ENCODE assay signal across 10 cellular contexts in the genomic region with DNA sequence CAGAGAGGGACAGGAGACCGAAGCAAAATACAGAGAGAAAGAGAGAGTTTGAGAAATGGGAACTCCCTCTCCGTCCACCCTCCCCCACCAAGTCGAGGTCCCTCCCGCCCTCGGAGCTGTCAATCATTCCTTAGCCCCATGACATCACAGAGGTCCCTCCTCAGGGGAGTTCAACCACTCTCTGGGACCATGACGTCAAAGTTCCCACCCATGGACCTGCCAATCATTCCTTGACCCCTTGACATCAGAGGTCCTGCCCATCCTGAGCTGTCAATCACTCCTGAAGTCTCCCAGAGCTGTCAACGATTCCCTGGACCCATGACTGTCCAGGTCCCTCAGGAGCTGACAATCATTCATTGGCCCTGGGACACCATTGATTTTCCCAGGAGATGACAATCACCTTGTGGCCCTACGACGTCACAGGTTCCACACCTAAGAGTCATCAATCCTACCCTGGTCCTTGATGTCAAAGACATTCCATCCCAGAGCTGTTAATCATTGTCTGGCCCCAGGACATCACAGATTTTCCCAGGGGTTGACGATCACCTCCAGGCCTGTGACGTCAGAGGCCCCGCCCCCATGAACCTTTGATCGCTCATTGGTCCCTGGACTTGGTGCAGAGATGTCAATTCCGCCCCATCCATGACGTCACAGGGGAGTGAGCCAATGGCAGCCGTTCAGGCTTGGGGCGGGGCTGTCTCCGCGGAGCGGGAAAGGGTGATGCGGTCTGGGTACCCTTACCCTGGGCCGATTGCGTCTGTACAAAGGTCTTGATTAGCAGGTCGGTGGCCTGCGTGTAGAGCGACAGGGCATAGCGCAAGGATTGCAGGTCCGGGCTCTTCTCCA.
A peak's percentile ranks its signal among the peaks of the same experiment; 100 is the strongest.
DNase-seq lines count a peak whose midpoint lies in the region; TF ChIP-seq lines count a peak whose summit lies in the region.
"Had no signal": no experiment of that assay in that cellular context is flagged by ENCODE, and none has a peak within 500 bp of the region (broad histone marks: within the 10 kb centered on the region; RNA-seq: fewer than 3 reads in every experiment).

No MANE protein-coding gene starts in this region.

- no peak for TF ChIP-seq CTCF in type B pancreatic cell (conservative IDR thresholded peaks at IDR 0.05)

- H3K9me3 Mint-ChIP-seq in type B pancreatic cell, result no peaks in the 10 kb centered on the region
- H3K9me3 Mint-ChIP-seq: activated naive CD8-positive, alpha-beta T cell treated with anti-CD3 and anti-CD28 coated beads, Interleukin-2, amount 10 ng/mL, durations not matched to agents 7 days and 5 days had no signal

- H3K4me3 Mint-ChIP-seq in type B pancreatic cell, result no peak overlapping the region

- H3K36me3 Mint-ChIP-seq in type B pancreatic cell, result no peaks in the 10 kb centered on the region
- H3K36me3 Mint-ChIP-seq: activated naive CD8-positive, alpha-beta T cell treated with anti-CD3 and anti-CD28 coated beads, Interleukin-2, amount 10 ng/mL, durations not matched to agents 7 days and 5 days had no signal

- DNase-seq in stimulated activated naive CD4-positive, alpha-beta T cell treated with Interleukin-2 at 50 U/mL for 16 hours (lab: John Stamatoyannopoulos, UW), result peak; percentile 1
- DNase-seq in stimulated activated naive CD4-positive, alpha-beta T cell (lab: John Stamatoyannopoulos, UW), result no peak
- peak; percentile 25 for DNase-seq in RPMI7951 (ENCODE audit: low read depth)
- peak; percentile 36 for DNase-seq in hepatic stellate cell (ENCODE audit: low spot score)
- DNase-seq in type B pancreatic cell (ENCODE audit: extremely low spot score, unreplicated experiment), result no peak
- no peak for DNase-seq in posterior vena cava (ENCODE audit: low spot score)
- DNase-seq in effector CD8-positive, alpha-beta T cell (lab: John Stamatoyannopoulos, UW), result no peak
- DNase-seq in NCI-H510A (lab: John Stamatoyannopoulos, UW), result no peak
- DNase-seq: activated naive CD8-positive, alpha-beta T cell treated with anti-CD3 and anti-CD28 coated beads, Interleukin-2, amount 10 ng/mL, durations not matched to agents 7 days and 5 days; upper lobe of left lung had no signal

- peaks cover 5% of the 10 kb centered on the region for H3K27me3 Mint-ChIP-seq in type B pancreatic cell

- H3K4me1 Mint-ChIP-seq in type B pancreatic cell (ENCODE audit: unreplicated experiment), result no peaks in the 10 kb centered on the region

- H3K27ac Mint-ChIP-seq in type B pancreatic cell, result peak overlapping the region; percentile 84
- H3K27ac Mint-ChIP-seq: activated naive CD8-positive, alpha-beta T cell treated with anti-CD3 and anti-CD28 coated beads, Interleukin-2, amount 10 ng/mL, durations not matched to agents 7 days and 5 days had no signal

- intact Hi-C loops in posterior vena cava (cut with DNase I), result no loop called here

Comparison
In these comparisons a context has a peak if more than half of its experiments do, and no peak if none do; other contexts are left out.
1. DNase-seq: peak in stimulated activated naive CD4-positive, alpha-beta T cell treated with Interleukin-2 at 50 U/mL for 16 hours (single experiment), RPMI7951 (single experiment) and hepatic stellate cell (single experiment); none in stimulated activated naive CD4-positive, alpha-beta T cell (0 of 6), type B pancreatic cell (single experiment), posterior vena cava (single experiment), effector CD8-positive, alpha-beta T cell (single experiment) and NCI-H510A (single experiment).